Comparison of ENCODE assay signal across 20 cellular contexts in the genomic region with DNA sequence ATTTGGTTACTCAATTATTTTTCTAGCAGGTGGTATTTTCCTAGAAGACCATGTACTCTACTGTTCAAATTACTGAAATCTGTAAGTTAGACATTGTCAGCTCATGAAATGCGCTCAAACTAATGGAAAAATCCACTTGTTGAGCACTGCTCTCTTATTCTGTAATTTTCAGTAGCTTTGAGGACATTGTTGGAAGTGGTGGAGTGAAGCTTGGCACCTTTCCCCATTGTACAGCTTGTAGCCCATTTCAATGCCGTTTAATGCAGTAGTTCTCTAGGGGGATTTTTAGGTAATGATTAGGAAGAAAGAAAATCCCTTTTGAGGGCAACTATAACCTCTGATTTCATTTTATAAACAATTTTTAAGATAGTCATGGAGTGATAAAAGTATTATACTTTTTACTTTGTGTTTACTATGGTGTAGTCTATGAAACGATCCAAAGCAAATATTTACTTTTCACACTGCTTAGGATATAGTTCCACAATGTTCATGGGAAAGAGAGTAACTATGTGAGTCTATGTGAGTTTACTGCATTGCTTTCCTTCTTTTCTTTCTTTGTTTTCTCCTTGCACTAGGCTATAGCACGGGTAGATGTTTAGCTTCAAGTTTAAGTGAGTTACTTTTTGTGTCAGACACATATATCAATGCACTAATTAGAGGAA.
DNase-seq lines count a peak whose midpoint lies in the region; ATAC-seq, FAIRE-seq and TF ChIP-seq lines count a peak whose summit lies in the region.
"Had no signal": no experiment of that assay in that cellular context is flagged by ENCODE, and none has a peak within 500 bp of the region (broad histone marks: within the 10 kb centered on the region; RNA-seq: fewer than 3 reads in every experiment).

No MANE protein-coding gene starts in this region.

- H3K4me3 ChIP-seq in HEK293 (ENCODE audit: low read depth, low read length), result no peak overlapping the region
- no peak overlapping the region for H3K4me3 ChIP-seq in PC-3 (ENCODE audit: low read length)
- no peak overlapping the region for H3K4me3 ChIP-seq in pancreas

- no peak overlapping the region for H2AFZ ChIP-seq in PC-3 (ENCODE audit: low read length)

- H3K79me2 ChIP-seq in PC-3 (ENCODE audit: low read length), result no peaks in the 10 kb centered on the region

- FAIRE-seq in pancreas (lab: Jason Lieb, UNC), result no peak
- FAIRE-seq: A204.1 had no signal

- POLR2A ChIA-PET in HEK293 (lab: Yijun Ruan, JAX), result no interaction called here
- POLR2A ChIA-PET in PC-3 (lab: Charles Lee; ENCODE audit: unreplicated experiment), result no interaction called here

- H4K20me1 ChIP-seq in PC-3 (ENCODE audit: low read length), result no peaks in the 10 kb centered on the region

- peaks cover 9% of the 10 kb centered on the region; the same call in 1 of the 2 replicates for H3K27me3 ChIP-seq in PC-3 (ENCODE audit: low read length)
- no peaks in the 10 kb centered on the region for H3K27me3 ChIP-seq in pancreas

- H3K9me3 ChIP-seq in HEK293 (ENCODE audit: control insufficient read depth, insufficient read depth, low read depth, low read length), result no peaks in the 10 kb centered on the region
- H3K9me3 ChIP-seq in PC-3 (ENCODE audit: low read length), result no peaks in the 10 kb centered on the region
- H3K9me3 ChIP-seq in pancreas, result no peaks in the 10 kb centered on the region
- H3K9me3 ChIP-seq: BE2C had no signal

- H3K9ac ChIP-seq in PC-3 (ENCODE audit: low read length), result no peak overlapping the region

- TF ChIP-seq CTCF in HEK293 (tag by site-specific recombination; IDR thresholded peaks at IDR 0.05) (no peak), PC-3 (conservative IDR thresholded peaks at IDR 0.05; ENCODE audit: low read depth, low read length) (no peak), pancreas (IDR thresholded peaks at IDR 0.05) (no peak)

- WGBS in pancreas, 2 donors, result 33 to 38% methylated on average over 4 of the region's 4 CpGs

- no peaks in the 10 kb centered on the region for H3F3A ChIP-seq in PC-3 (ENCODE audit: low read length, unreplicated experiment)

- H3K4me2 ChIP-seq in PC-3 (ENCODE audit: low read length), result no peak overlapping the region

- H3K4me1 ChIP-seq in HEK293 (ENCODE audit: control insufficient read depth, insufficient read depth, low read length) (no peaks in the 10 kb centered on the region), PC-3 (ENCODE audit: insufficient read depth, low read length) (no peaks in the 10 kb centered on the region), pancreas (peaks cover 0 to 9% (median 0%) of the 10 kb centered on the region in 3 donors)
- H3K4me1 ChIP-seq: BE2C had no signal

- no TSS peak for BruUV-seq in PC-3 (replicated peaks; lab: Mats Ljungman, UMichigan)

- CTCF ChIA-PET in HEK293 (lab: Yijun Ruan, JAX), result interaction anchor here (0.6 kb wide), 1 partner anchor 204 kb away, joined by 3 read pairs; no protein-coding TSS in a partner anchor
- CTCF ChIA-PET in PC-3 (lab: Charles Lee), result no interaction called here

- peak; percentile 15 for DNase-seq in NCI-H2029 treated with DMSO at 0.1 percent for 48 hours (lab: John Stamatoyannopoulos, UW)
- DNase-seq in PC-3, result peak; percentile 29
- DNase-seq in pancreas, result no peak
- DNase-seq in superior temporal gyrus (ENCODE audit: extremely low spot score), result no peak
- DNase-seq in NCI-H146 (lab: John Stamatoyannopoulos, UW), result no peak
- DNase-seq: ACHN; BE2C; C1 segment of cervical spinal cord; CD4-positive, CD25-positive, alpha-beta regulatory T cell; CD8-positive, alpha-beta memory T cell; COR-L47; DMS 273 treated with DMSO at 0.1 percent for 48 hours; DMS79 treated with DMSO at 0.1 percent for 48 hours; GF-D8; GOT3; H7 had no signal

- no peaks in the 10 kb centered on the region for H3K36me3 ChIP-seq in HEK293 (ENCODE audit: control insufficient read depth in 2 of 2, insufficient read depth in 1 of 2, low read length in 2 of 2)
- H3K36me3 ChIP-seq in PC-3 (ENCODE audit: low read depth, low read length), result no peaks in the 10 kb centered on the region
- H3K36me3 ChIP-seq in pancreas, result no peaks in the 10 kb centered on the region
- H3K36me3 ChIP-seq: BE2C had no signal

- H3K9me2 ChIP-seq in PC-3 (replicated peaks; ENCODE audit: low read length), result no peaks in the 10 kb centered on the region

- intact Hi-C loops in PC-3 (cut with micrococcal nuclease), result no loop called here
- intact Hi-C loops in pancreas (cut with DNase I), result no loop called here

- no peak; the same call in 1 of the 2 replicates for ATAC-seq in PC-3
- peak in 3 of 4 donors; percentile 45 to 86 (median 65) for ATAC-seq in pancreas
- ATAC-seq in HG03196 (IDR thresholded peaks at IDR 0.05; ENCODE audit: unreplicated experiment), result no peak
- ATAC-seq: HCT116 had no signal

- H3K27ac ChIP-seq in HEK293 (ENCODE audit: extremely low read depth, low read depth, low read length), result no peak overlapping the region
- no peak overlapping the region for H3K27ac ChIP-seq in PC-3 (ENCODE audit: low read length)
- no peak overlapping the region for H3K27ac ChIP-seq in pancreas

TF ChIP-seq in HEK293, 187 proteins besides CTCF, POLR2A, EP300 and RAD21:
- TF ChIP-seq ZNF10 (tag by site-specific recombination; IDR thresholded peaks at IDR 0.05) (no peak), FEZF1 (tag by site-specific recombination; IDR thresholded peaks at IDR 0.05) (no peak), SCRT2 (tag by site-specific recombination; IDR thresholded peaks at IDR 0.05) (peak; percentile 42), ZNF510 (tag by site-specific recombination; IDR thresholded peaks at IDR 0.05; ENCODE audit: insufficient replicate concordance) (no peak)

Comparison
In these comparisons a context has a peak if more than half of its experiments do, and no peak if none do; other contexts are left out.
1. DNase-seq: peak in NCI-H2029 treated with DMSO at 0.1 percent for 48 hours (single experiment) and PC-3 (single experiment); none in pancreas (0 of 6), superior temporal gyrus (single experiment) and NCI-H146 (single experiment).
2. ATAC-seq: peak in pancreas (3 of 4); none in PC-3 (single experiment) and HG03196 (single experiment).